1 cellular context compared by ENCODE assay signal in genomic region chr4:186347743-186348142, GRCh38.
TF ChIP-seq lines count a peak whose summit lies in the region.

No MANE protein-coding gene starts in this region.

TF ChIP-seq in WTC11, 78 proteins besides CTCF, POLR2A, EP300 and RAD21 (continued from another document):
- no peak for TF ChIP-seq IRF1 (CRISPR knock-in tag; IDR thresholded peaks at IDR 0.05)
- TF ChIP-seq ZNF138 (CRISPR knock-in tag; conservative IDR thresholded peaks at IDR 0.05): no peak
- TF ChIP-seq ZNF232 (CRISPR knock-in tag; IDR thresholded peaks at IDR 0.05): no peak
- TF ChIP-seq FOXP1 (CRISPR knock-in tag; IDR thresholded peaks at IDR 0.05; ENCODE audit: borderline replicate concordance): no peak
- TF ChIP-seq ZNF281 (CRISPR knock-in tag; IDR thresholded peaks at IDR 0.05): no peak
- TF ChIP-seq IRF2 (CRISPR knock-in tag; IDR thresholded peaks at IDR 0.05; ENCODE audit: borderline replicate concordance, low read depth): no peak
- no peak for TF ChIP-seq ELF4 (CRISPR knock-in tag; IDR thresholded peaks at IDR 0.05; ENCODE audit: low read depth)
- TF ChIP-seq MLX (CRISPR knock-in tag; IDR thresholded peaks at IDR 0.05): no peak
